ENCODE assay signal across 14 cellular contexts in genomic region chr10:86678999-86679792, GRCh38. TPM values are rescaled to one million over a fixed set of nuclear protein-coding genes. Genes with fewer than 3 reads are reported as not detected.
DNase-seq lines count a peak whose midpoint lies in the region; ATAC-seq, FAIRE-seq and TF ChIP-seq lines count a peak whose summit lies in the region.
"Had no signal": no experiment of that assay in that cellular context is flagged by ENCODE, and none has a peak within 500 bp of the region (broad histone marks: within the 10 kb centered on the region; RNA-seq: fewer than 3 reads in every experiment).

No MANE protein-coding gene starts in this region.

- H3K4me2 ChIP-seq in K562 (ENCODE audit: insufficient read depth, low read length): peak overlapping the region; percentile 3

- H3K27ac ChIP-seq in K562 (ENCODE audit: extremely low read depth, low read depth, low read length) (no peak overlapping the region), skeletal muscle tissue (ENCODE audit: low read depth, low read length) (peak overlapping the region; percentile 83)

- peak overlapping the region in 1 of 2 experiments; percentile 80; a peak in 2 of 4 replicates for H3K9ac ChIP-seq in K562 (ENCODE audit: insufficient read depth in 1 of 2, low read depth in 2 of 2, low read length in 2 of 2)
- H3K9ac ChIP-seq in skeletal muscle tissue (ENCODE audit: low read depth in 1 of 3, low read length in 3 of 3): peak overlapping the region; percentile 7 to 77 (median 34)

- H3K4me3 Mint-ChIP-seq in osteocyte (ENCODE audit: unreplicated experiment): no peak overlapping the region

- BruUV-seq in K562 (replicated peaks; lab: Mats Ljungman, UMichigan): no TSS peak

- peak overlapping the region; percentile 84 for H2AFZ ChIP-seq in K562 (ENCODE audit: low read depth, low read length)

- no peaks in the 10 kb centered on the region for H3K9me1 ChIP-seq in K562 (ENCODE audit: control insufficient read depth, insufficient read depth, low read length)

- H3K36me3 ChIP-seq in K562 (ENCODE audit: control insufficient read depth, insufficient read depth, low read length) (no peaks in the 10 kb centered on the region), skeletal muscle tissue (ENCODE audit: control insufficient read depth in 3 of 3, insufficient read depth in 3 of 3, low read length in 3 of 3) (peaks cover 48 to 69% (median 68%) of the 10 kb centered on the region in 3 donors)

- peak; percentile 30 for DNase-seq in GM19239 (ENCODE audit: insufficient read length, low spot score)
- peak; percentile 46 to 57 (median 54) for DNase-seq in K562 (ENCODE audit: extremely low read depth in 1 of 4, low spot score in 3 of 4)
- no peak for DNase-seq in osteocyte (ENCODE audit: extremely low spot score, unreplicated experiment)
- DNase-seq in NCI-H2029 treated with DMSO at 0.1 percent for 48 hours (lab: John Stamatoyannopoulos, UW): no peak
- no peak for DNase-seq in NK-92 (lab: John Stamatoyannopoulos, UW; ENCODE audit: unreplicated experiment)
- DNase-seq: activated CD4-positive, alpha-beta T cell treated with anti-CD3 and anti-CD28 coated beads, Interleukin-2, amount 50 U/mL, for 1 hour; activated naive CD4-positive, alpha-beta T cell treated with Interleukin-2 at 50 U/mL for 16 hours; Caco-2; NCI-H2081 treated with DMSO at 0.1 percent for 48 hours had no signal

- TF ChIP-seq POLR2A in K562 (conservative IDR thresholded peaks at IDR 0.05): no peak

- H3K4me1 Mint-ChIP-seq in osteocyte (ENCODE audit: unreplicated experiment): peaks cover 15% of the 10 kb centered on the region

- H3K4me1 ChIP-seq in K562 (replicated peaks in 1 of 2; ENCODE audit: control insufficient read depth in 2 of 2, insufficient read depth in 2 of 2, low read length in 2 of 2) (peaks cover 9 to 27% of the 10 kb centered on the region in 2 experiments; a peak in 4 of 5 replicates), skeletal muscle tissue (ENCODE audit: control insufficient read depth in 3 of 3, insufficient read depth in 3 of 3, low read length in 3 of 3) (peaks cover 93 to 98% (median 94%) of the 10 kb centered on the region in 3 donors)
- H3K4me1 ChIP-seq: Caco-2 had no signal

- intact Hi-C loops in K562 (cut with micrococcal nuclease): no loop called here

- H3K27me3 ChIP-seq in K562 (ENCODE audit: control insufficient read depth in 2 of 2, insufficient read depth in 2 of 2, low read length in 2 of 2): no peaks in the 10 kb centered on the region; a peak in 1 of 5 replicates
- no peaks in the 10 kb centered on the region for H3K27me3 ChIP-seq in skeletal muscle tissue (ENCODE audit: control insufficient read depth in 3 of 3, insufficient read depth in 3 of 3, low read length in 3 of 3)

- TF ChIP-seq RAD21 in K562 (CRISPR knock-in tag; conservative IDR thresholded peaks at IDR 0.05 in 1 of 2, IDR thresholded peaks at IDR 0.05 in 1 of 2): no peak

- in situ Hi-C loops in K562 (cut with MboI): no loop called here

- peak; percentile 61 for ATAC-seq in HG03175 (IDR thresholded peaks at IDR 0.05; ENCODE audit: unreplicated experiment)
- ATAC-seq in K562: peak; percentile 79

- CTCF ChIA-PET in K562 (lab: Yijun Ruan, JAX; ENCODE audit: low intra/inter-chr PET ratio): no interaction called here

- TF ChIP-seq EP300 in K562 (IDR thresholded peaks at IDR 0.05; ENCODE audit: low read length): no peak

- no peaks in the 10 kb centered on the region for H3K79me2 ChIP-seq in K562 (ENCODE audit: control insufficient read depth, insufficient read depth, low read length)

- H3K27me3 Mint-ChIP-seq in osteocyte (ENCODE audit: unreplicated experiment): no peaks in the 10 kb centered on the region

- TF ChIP-seq CTCF in K562 (IDR thresholded peaks at IDR 0.05 in 2 of 3, conservative IDR thresholded peaks at IDR 0.05 in 1 of 3; ENCODE audit: insufficient read depth in 2 of 3, low read depth in 1 of 3, low read length in 3 of 3) (no peak), osteocyte (IDR thresholded peaks at IDR 0.05) (no peak)

- no peak for FAIRE-seq in GM19239 (lab: Jason Lieb, UNC)
- peak; percentile 46 for FAIRE-seq in K562 (lab: Jason Lieb, UNC)
- FAIRE-seq: frontal cortex had no signal

- H3K9me3 Mint-ChIP-seq in osteocyte (ENCODE audit: unreplicated experiment): no peaks in the 10 kb centered on the region

- no peaks in the 10 kb centered on the region for H4K20me1 ChIP-seq in K562 (replicated peaks; ENCODE audit: control insufficient read depth, insufficient read depth, low read length)

- POLR2A ChIA-PET in K562 (lab: Yijun Ruan, JAX): interaction anchor here (0.7 to 1.0 kb wide), 2 partner anchors 14 to 25 kb away, joined by 3 read pairs; partner anchors contain the start of gene OPN4

- H3K9me3 ChIP-seq in K562 (replicated peaks; ENCODE audit: control insufficient read depth, insufficient read depth, low read depth, low read length) (no peaks in the 10 kb centered on the region), skeletal muscle tissue (ENCODE audit: control insufficient read depth in 3 of 3, low read length in 3 of 3) (no peaks in the 10 kb centered on the region)
- H3K9me3 ChIP-seq: Caco-2 had no signal

- WGBS in K562 (ENCODE audit: insufficient coverage, low coverage, missing lambda C conversion rate): 36% methylated on average over 7 of the region's 13 CpGs

- H3K27ac Mint-ChIP-seq in osteocyte (ENCODE audit: unreplicated experiment): no peak overlapping the region

- H3K4me3 ChIP-seq in K562 (no peak overlapping the region), skeletal muscle tissue (ENCODE audit: low read length in 3 of 3) (peak overlapping the region; percentile 15 to 32 (median 28))

- H3K36me3 Mint-ChIP-seq in osteocyte (ENCODE audit: unreplicated experiment): no peaks in the 10 kb centered on the region

TF ChIP-seq in K562, 482 proteins besides CTCF, POLR2A, EP300 and RAD21 (continues in another document):
- 0 out of 2 replicates have a peak, but pooled peaks have one; percentile 4 for TF ChIP-seq CBFA2T3 (IDR thresholded peaks at IDR 0.05)

RNA-seq across cellular contexts. Expression of gene LDB3, which starts 10.9 kb away (rescaled TPM):
- total RNA-seq in K562 (2011; cell fraction: chromatin; rRNA removed; ENCODE audit: low replicate concordance): not detected in 2 replicates
- not detected in 2 replicates for total RNA-seq in K562 (2011; cell fraction: nucleolus; rRNA removed)
- total RNA-seq in K562 (2011; cell fraction: nucleoplasm; rRNA removed): not detected in 2 replicates
- total RNA-seq in K562 (2014; rRNA removed) (not detected in 2 replicates), K562 (2014; rRNA removed; fragmentation: Illumina TruSeq; extraction: Trizol) (not detected in 2 replicates), K562 (2015; rRNA removed; fragmentation: Illumina TruSeq; extraction: Trizol) (not detected in 2 replicates), K562 (2021) (not detected in 2 replicates), skeletal muscle tissue (87.7 TPM), osteocyte (0.37 and 0.46 TPM in 2 replicates)
- polyA plus RNA-seq in K562 (2011; rRNA removed) (not detected in 2 replicates), K562 (2014; fragmentation: Illumina TruSeq; extraction: Trizol) (not detected in 2 replicates), K562 (2014; fragmentation: Nextera tagmentation; extraction: Ambion mirVana) (not detected), K562 (2014; rRNA removed) (0.03 TPM in 1 of 2 replicates, not detected in the other)
- 0.03 TPM in 1 of 2 replicates, not detected in the other for polyA plus RNA-seq in K562 (2011; cell fraction: cytosol; rRNA removed)
- polyA plus RNA-seq in K562 (2011; cell fraction: nucleus; rRNA removed): not detected in 2 replicates
- 0.06 and 0.12 TPM in 2 replicates for polyA plus RNA-seq in K562 (2012)
- polyA minus RNA-seq in K562 (2011; rRNA and poly(A)+ RNA removed): not detected in 2 replicates
- not detected in 2 replicates for polyA minus RNA-seq in K562 (2011; cell fraction: cytosol; rRNA and poly(A)+ RNA removed)
- polyA minus RNA-seq in K562 (2011; cell fraction: nucleus; rRNA and poly(A)+ RNA removed): not detected in 2 replicates

RNA-seq across cellular contexts. Expression of gene OPN4, which starts 24.8 kb away (rescaled TPM):
- total RNA-seq in K562 (2011; cell fraction: chromatin; rRNA removed; ENCODE audit: low replicate concordance): not detected in 2 replicates
- total RNA-seq in K562 (2011; cell fraction: nucleolus; rRNA removed): not detected in 2 replicates
- total RNA-seq in K562 (2011; cell fraction: nucleoplasm; rRNA removed): not detected in 2 replicates
- not detected in 2 replicates for total RNA-seq in K562 (2014; rRNA removed)
- not detected in 2 replicates for total RNA-seq in K562 (2014; rRNA removed; fragmentation: Illumina TruSeq; extraction: Trizol)
- not detected in 2 replicates for total RNA-seq in K562 (2015; rRNA removed; fragmentation: Illumina TruSeq; extraction: Trizol)
- not detected in 2 replicates for total RNA-seq in K562 (2021)
- not detected in 2 replicates for polyA plus RNA-seq in K562 (2011; rRNA removed)
- polyA plus RNA-seq in K562 (2011; cell fraction: cytosol; rRNA removed): not detected in 2 replicates
- polyA plus RNA-seq in K562 (2011; cell fraction: nucleus; rRNA removed): not detected in 2 replicates
- not detected in 2 replicates for polyA plus RNA-seq in K562 (2012)
- polyA plus RNA-seq in K562 (2014; fragmentation: Illumina TruSeq; extraction: Trizol): not detected in 2 replicates
- not detected for polyA plus RNA-seq in K562 (2014; fragmentation: Nextera tagmentation; extraction: Ambion mirVana)
- not detected in 2 replicates for polyA plus RNA-seq in K562 (2014; rRNA removed)
- polyA minus RNA-seq in K562 (2011; rRNA and poly(A)+ RNA removed): not detected in 2 replicates
- polyA minus RNA-seq in K562 (2011; cell fraction: cytosol; rRNA and poly(A)+ RNA removed): not detected in 2 replicates
- not detected in 2 replicates for polyA minus RNA-seq in K562 (2011; cell fraction: nucleus; rRNA and poly(A)+ RNA removed)
- not detected for total RNA-seq in skeletal muscle tissue
- not detected in 2 replicates for total RNA-seq in osteocyte
- total RNA-seq: Caco-2, cerebellum, frontal cortex, mesenteric fat pad had no signal

Comparison
In these comparisons a context has a peak if more than half of its experiments do, and no peak if none do; other contexts are left out.
1. DNase-seq: peak in GM19239 (single experiment) and K562 (4 of 4); none in osteocyte (single experiment), NCI-H2029 treated with DMSO at 0.1 percent for 48 hours (single experiment) and NK-92 (single experiment).
2. RNA of gene LDB3, which starts 10.9 kb away (total RNA-seq): 87.7 TPM in skeletal muscle tissue (single experiment); 0.37 to 0.46 TPM in osteocyte and not detected in K562; every median in the first group is over 10 times any median in the second.